23 cellular contexts compared by ENCODE assay signal in genomic region chr12:45304514-45305178, GRCh38.
A peak's percentile ranks its signal among the peaks of the same experiment; 100 is the strongest.
DNase-seq lines count a peak whose midpoint lies in the region; ATAC-seq and TF ChIP-seq lines count a peak whose summit lies in the region.
"Had no signal": no experiment of that assay in that cellular context is flagged by ENCODE, and none has a peak within 500 bp of the region (broad histone marks: within the 10 kb centered on the region; RNA-seq: fewer than 3 reads in every experiment).

No MANE protein-coding gene starts in this region.

- POLR2A ChIA-PET in MCF 10A (lab: Yijun Ruan, JAX), result interaction anchor here (0.7 kb wide), 1 partner anchor 51 kb away, joined by 4 read pairs; no protein-coding TSS in a partner anchor

- no peaks in the 10 kb centered on the region for H3K9me3 Mint-ChIP-seq in MCF 10A (ENCODE audit: unreplicated experiment)
- H3K9me3 Mint-ChIP-seq: activated naive CD4-positive, alpha-beta T cell treated with anti-CD3 and anti-CD28 coated beads, Interleukin-2, amount 10 ng/mL, durations not matched to agents 7 days and 5 days; natural killer cell treated with Interleukin-12 subunit alpha and Interleukin-12 subunit beta and Interleukin-15 and Interleukin-18, amount 100 ng/mL, for 72 hours had no signal

- H3K36me3 ChIP-seq in breast epithelium, result no peaks in the 10 kb centered on the region
- no peaks in the 10 kb centered on the region for H3K36me3 ChIP-seq in sigmoid colon
- H3K36me3 ChIP-seq: colonic mucosa, prostate gland, WERI-Rb-1 had no signal

- CTCF ChIA-PET in MCF 10A (lab: Yijun Ruan, JAX), result interaction anchor here (1.0 kb wide), 1 partner anchor 88 kb away, joined by 4 read pairs; no protein-coding TSS in a partner anchor

- H3K27me3 Mint-ChIP-seq in MCF 10A (ENCODE audit: insufficient read depth, unreplicated experiment), result no peaks in the 10 kb centered on the region
- H3K27me3 Mint-ChIP-seq: activated naive CD4-positive, alpha-beta T cell treated with anti-CD3 and anti-CD28 coated beads, Interleukin-2, amount 10 ng/mL, durations not matched to agents 7 days and 5 days; B cell; natural killer cell treated with Interleukin-12 subunit alpha and Interleukin-12 subunit beta and Interleukin-15 and Interleukin-18, amount 100 ng/mL, for 72 hours had no signal

- no peak overlapping the region for H3K4me3 Mint-ChIP-seq in MCF 10A (ENCODE audit: unreplicated experiment)
- H3K4me3 Mint-ChIP-seq: activated naive CD4-positive, alpha-beta T cell treated with anti-CD3 and anti-CD28 coated beads, Interleukin-2, amount 10 ng/mL, durations not matched to agents 7 days and 5 days; B cell; natural killer cell treated with Interleukin-12 subunit alpha and Interleukin-12 subunit beta and Interleukin-15 and Interleukin-18, amount 100 ng/mL, for 72 hours had no signal

- TF ChIP-seq EP300 in sigmoid colon (IDR thresholded peaks at IDR 0.05), result no peak

- no peak overlapping the region for H3K27ac Mint-ChIP-seq in MCF 10A (ENCODE audit: low read depth, unreplicated experiment)
- H3K27ac Mint-ChIP-seq: activated naive CD4-positive, alpha-beta T cell treated with anti-CD3 and anti-CD28 coated beads, Interleukin-2, amount 10 ng/mL, durations not matched to agents 7 days and 5 days; B cell; natural killer cell treated with Interleukin-12 subunit alpha and Interleukin-12 subunit beta and Interleukin-15 and Interleukin-18, amount 100 ng/mL, for 72 hours had no signal

- no peak for ATAC-seq in HG03097 (IDR thresholded peaks at IDR 0.05; ENCODE audit: low FRiP score, unreplicated experiment)
- ATAC-seq: HCT116; K562; natural killer cell treated with Interleukin-12 subunit alpha and Interleukin-12 subunit beta and Interleukin-15 and Interleukin-18, amount 100 ng/mL, for 72 hours; stimulated activated naive CD8-positive, alpha-beta T cell treated with anti-CD3 and anti-CD28 coated beads, Interleukin-15, Interleukin-2, amounts not matched to agents 100 U/mL and 50 U/mL, for 24 hours had no signal

- no peaks in the 10 kb centered on the region for H3K9me3 ChIP-seq in breast epithelium
- no peaks in the 10 kb centered on the region for H3K9me3 ChIP-seq in sigmoid colon
- H3K9me3 ChIP-seq: colonic mucosa, prostate gland had no signal

- no peak overlapping the region for H3K4me3 ChIP-seq in breast epithelium
- no peak overlapping the region for H3K4me3 ChIP-seq in sigmoid colon
- H3K4me3 ChIP-seq: colonic mucosa, K562, prostate gland had no signal

- H3K4me1 ChIP-seq in breast epithelium (peaks cover 0 to 2% of the 10 kb centered on the region in 2 donors), sigmoid colon (peaks cover 0 to 74% (median 58%) of the 10 kb centered on the region in 4 donors)
- H3K4me1 ChIP-seq: colonic mucosa, prostate gland had no signal

- no peaks in the 10 kb centered on the region for H3K27me3 ChIP-seq in breast epithelium
- no peaks in the 10 kb centered on the region for H3K27me3 ChIP-seq in layer of hippocampus (ENCODE audit: control insufficient read depth, insufficient read depth, low read length)
- no peaks in the 10 kb centered on the region for H3K27me3 ChIP-seq in sigmoid colon
- H3K27me3 ChIP-seq: colonic mucosa had no signal

- TF ChIP-seq POLR2A in breast epithelium (IDR thresholded peaks at IDR 0.05) (no peak), sigmoid colon (IDR thresholded peaks at IDR 0.05) (no peak)

- peak overlapping the region; percentile 56 to 64 for H3K27ac ChIP-seq in breast epithelium
- peak overlapping the region; percentile 25 for H3K27ac ChIP-seq in layer of hippocampus (ENCODE audit: low read depth, low read length)
- H3K27ac ChIP-seq in sigmoid colon, result peak overlapping the region; percentile 50 to 86 (median 72)
- H3K27ac ChIP-seq: 22Rv1, colonic mucosa, WERI-Rb-1 had no signal

- H3K4me1 Mint-ChIP-seq in MCF 10A (ENCODE audit: insufficient read depth, unreplicated experiment), result no peaks in the 10 kb centered on the region
- H3K4me1 Mint-ChIP-seq: activated naive CD4-positive, alpha-beta T cell treated with anti-CD3 and anti-CD28 coated beads, Interleukin-2, amount 10 ng/mL, durations not matched to agents 7 days and 5 days; B cell had no signal

- peaks cover 6% of the 10 kb centered on the region for H3K36me3 Mint-ChIP-seq in MCF 10A (ENCODE audit: insufficient read depth, unreplicated experiment)

- DNase-seq in breast epithelium (ENCODE audit: low spot score in 2 of 2) (no peak), MCF 10A (ENCODE audit: unreplicated experiment) (no peak), sigmoid colon (no peak), NCI-H2171 treated with DMSO at 0.1 percent for 48 hours (lab: John Stamatoyannopoulos, UW) (no peak), DMS153 (lab: John Stamatoyannopoulos, UW) (no peak), cerebellum (ENCODE audit: low spot score) (no peak)
- DNase-seq: activated CD4-positive, alpha-beta T cell treated with anti-CD3 and anti-CD28 coated beads, Interleukin-2, amount 50 U/mL, for 4 hours; activated naive CD4-positive, alpha-beta T cell treated with anti-CD3 and anti-CD28 coated beads, Interleukin-2, amount 10 ng/mL, durations not matched to agents 7 days and 5 days; activated T-cell treated with anti-CD3 and anti-CD28 coated beads for 4 hours; Calu3; colonic mucosa; mammary epithelial cell; NCI-H2029 treated with DMSO at 0.1 percent for 48 hours; stimulated activated naive CD8-positive, alpha-beta T cell treated with anti-CD3 and anti-CD28 coated beads, Interleukin-15, Interleukin-2, amounts not matched to agents 100 U/mL and 50 U/mL, for 24 hours; WERI-Rb-1 had no signal

- TF ChIP-seq CTCF in breast epithelium (IDR thresholded peaks at IDR 0.05) (no peak), MCF 10A (IDR thresholded peaks at IDR 0.05; ENCODE audit: unreplicated experiment) (no peak), sigmoid colon (IDR thresholded peaks at IDR 0.05) (no peak)

- BruUV-seq in MCF 10A (replicated peaks; lab: Mats Ljungman, UMichigan), result no TSS peak

- WGBS in sigmoid colon, 2 donors, result 79 to 87% methylated on average over 5 of the region's 5 CpGs

- intact Hi-C loops in breast epithelium (cut with DNase I; ENCODE audit: low total_unique reads), result no loop called here
- intact Hi-C loops in MCF 10A (cut with micrococcal nuclease), result no loop called here
- intact Hi-C loops in sigmoid colon (cut with DNase I), result loop anchor here (5.0 kb wide), 1 partner anchor 72 kb away; no protein-coding TSS in a partner anchor
